Comparison of ENCODE assay signal across 26 cellular contexts in the genomic region with DNA sequence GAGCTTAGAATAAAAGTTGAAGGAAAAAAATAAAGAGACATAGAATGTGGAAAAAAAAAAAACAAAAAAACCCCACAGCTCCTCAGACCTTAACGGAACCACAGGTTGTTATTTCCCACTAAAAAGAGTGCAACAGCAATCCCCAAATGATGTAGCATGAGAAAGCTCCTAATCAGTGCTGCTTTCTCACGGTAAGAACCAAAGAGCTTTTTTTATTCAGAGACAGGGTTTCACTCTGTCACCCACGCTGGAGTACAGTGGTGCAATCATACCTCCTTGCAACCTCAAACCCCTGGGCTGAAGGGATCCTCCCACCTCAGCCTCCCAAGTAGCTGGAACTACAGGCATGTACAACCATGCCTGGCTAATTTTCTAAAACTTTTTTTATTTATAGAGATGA. TPM values are rescaled to one million over a fixed set of nuclear protein-coding genes. Genes with fewer than 3 reads are reported as not detected.
DNase-seq lines count a peak whose midpoint lies in the region; ATAC-seq and TF ChIP-seq lines count a peak whose summit lies in the region.
"Had no signal": no experiment of that assay in that cellular context is flagged by ENCODE, and none has a peak within 500 bp of the region (broad histone marks: within the 10 kb centered on the region; RNA-seq: fewer than 3 reads in every experiment).

No MANE protein-coding gene starts in this region.

- H3K4me3 ChIP-seq in CD4-positive, CD25-positive, alpha-beta regulatory T cell (ENCODE audit: low read depth, low read length), result no peak overlapping the region
- no peak overlapping the region for H3K4me3 ChIP-seq in stomach
- H3K4me3 ChIP-seq in gastroesophageal sphincter, result no peak overlapping the region
- H3K4me3 ChIP-seq: breast epithelium, left ventricle myocardium inferior, psoas muscle, sigmoid colon, thoracic aorta, vagina had no signal

- 78 to 94% (median 89%) methylated on average over 3 of the region's 3 CpGs for WGBS in stomach, 5 donors
- 81 to 93% methylated on average over 3 of the region's 3 CpGs for WGBS in gastroesophageal sphincter (ENCODE audit: low coverage in 1 of 2), 2 donors

- TF ChIP-seq EP300 in stomach (IDR thresholded peaks at IDR 0.05), result no peak
- TF ChIP-seq EP300 in gastroesophageal sphincter (IDR thresholded peaks at IDR 0.05), result no peak

- no peak overlapping the region for H3K27ac ChIP-seq in CD4-positive, CD25-positive, alpha-beta regulatory T cell (ENCODE audit: insufficient read depth, low read length, poor library complexity, severe bottlenecking)
- no peak overlapping the region for H3K27ac ChIP-seq in stomach
- no peak overlapping the region for H3K27ac ChIP-seq in gastroesophageal sphincter
- H3K27ac ChIP-seq: breast epithelium, epithelial cell of prostate, KMS-11, left ventricle myocardium inferior, psoas muscle, sigmoid colon, thoracic aorta, vagina had no signal

- H3K27ac Mint-ChIP-seq in activated CD4-positive, alpha-beta T cell treated with anti-CD3 and anti-CD28 coated beads, Interleukin-2, amount 10 ng/mL, durations not matched to agents 24 days and 14 days, result peak overlapping the region; percentile 36
- H3K27ac Mint-ChIP-seq in CD4-positive, CD25-positive, alpha-beta regulatory T cell, result peak overlapping the region; percentile 79 to 84 (median 81)
- peak overlapping the region; percentile 8 for H3K27ac Mint-ChIP-seq in activated naive CD8-positive, alpha-beta T cell treated with anti-CD3 and anti-CD28 coated beads, Interleukin-2, amount 50 U/mL, for 24 hours
- H3K27ac Mint-ChIP-seq: activated T-helper 1 cell treated with anti-CD3 and anti-CD28 coated beads, Interleukin-12 subunit alpha, Interleukin-12 subunit beta, Interleukin-2, Interleukin-4 antibody, amounts not matched to agents 30 ng/mL and 10 ng/mL and 1 ng/mL, durations not matched to agents 14 hours and 24 hours and 36 hours; WTC11 had no signal

- peaks cover 38% of the 10 kb centered on the region for H3K36me3 Mint-ChIP-seq in activated CD4-positive, alpha-beta T cell treated with anti-CD3 and anti-CD28 coated beads, Interleukin-2, amount 10 ng/mL, durations not matched to agents 24 days and 14 days (ENCODE audit: low read depth)
- H3K36me3 Mint-ChIP-seq in CD4-positive, CD25-positive, alpha-beta regulatory T cell, result peaks cover 28% of the 10 kb centered on the region
- H3K36me3 Mint-ChIP-seq in activated naive CD8-positive, alpha-beta T cell treated with anti-CD3 and anti-CD28 coated beads, Interleukin-2, amount 50 U/mL, for 24 hours (ENCODE audit: low read depth), result peaks cover 35% of the 10 kb centered on the region

- TF ChIP-seq POLR2A in stomach (IDR thresholded peaks at IDR 0.05) (no peak), gastroesophageal sphincter (IDR thresholded peaks at IDR 0.05) (no peak)

- peaks cover 28% of the 10 kb centered on the region for H3K4me1 Mint-ChIP-seq in activated CD4-positive, alpha-beta T cell treated with anti-CD3 and anti-CD28 coated beads, Interleukin-2, amount 10 ng/mL, durations not matched to agents 24 days and 14 days
- peaks cover 29 to 54% (median 36%) of the 10 kb centered on the region in 4 donors for H3K4me1 Mint-ChIP-seq in CD4-positive, CD25-positive, alpha-beta regulatory T cell
- peaks cover 53% of the 10 kb centered on the region for H3K4me1 Mint-ChIP-seq in activated naive CD8-positive, alpha-beta T cell treated with anti-CD3 and anti-CD28 coated beads, Interleukin-2, amount 50 U/mL, for 24 hours
- H3K4me1 Mint-ChIP-seq: WTC11 had no signal

- peaks cover 27% of the 10 kb centered on the region for H3K36me3 ChIP-seq in CD4-positive, CD25-positive, alpha-beta regulatory T cell (ENCODE audit: control insufficient read depth, insufficient read depth, low read length)
- H3K36me3 ChIP-seq in stomach (peaks cover 11 to 55% (median 49%) of the 10 kb centered on the region in 4 donors), gastroesophageal sphincter (peaks cover 0 to 53% of the 10 kb centered on the region in 2 donors)
- H3K36me3 ChIP-seq: breast epithelium had no signal

- no peaks in the 10 kb centered on the region for H3K9me3 ChIP-seq in CD4-positive, CD25-positive, alpha-beta regulatory T cell (ENCODE audit: control insufficient read depth in 2 of 2, low read length in 2 of 2)
- H3K9me3 ChIP-seq in stomach (no peaks in the 10 kb centered on the region), gastroesophageal sphincter (no peaks in the 10 kb centered on the region)
- H3K9me3 ChIP-seq: breast epithelium, left ventricle myocardium inferior, psoas muscle, sigmoid colon, thoracic aorta, vagina had no signal

- intact Hi-C loops in activated CD4-positive, alpha-beta T cell treated with anti-CD3 and anti-CD28 coated beads, Interleukin-2, amount 10 ng/mL, durations not matched to agents 24 days and 14 days (cut with micrococcal nuclease), result no loop called here
- intact Hi-C loops in stomach (cut with DNase I; ENCODE audit: low total_unique reads), result no loop called here

- ATAC-seq in CD4-positive, CD25-positive, alpha-beta regulatory T cell (ENCODE audit: low read depth in 2 of 2), result no peak
- peak; percentile 69 for ATAC-seq in HG02885 (IDR thresholded peaks at IDR 0.05; ENCODE audit: poor library complexity, unreplicated experiment)
- peak; percentile 45 for ATAC-seq in activated naive CD8-positive, alpha-beta T cell treated with anti-CD3 and anti-CD28 coated beads, Interleukin-2, amount 50 U/mL, for 24 hours
- ATAC-seq in GM21825 (IDR thresholded peaks at IDR 0.05; ENCODE audit: unreplicated experiment), result no peak
- no peak for ATAC-seq in gastroesophageal sphincter
- ATAC-seq: psoas muscle, WTC11 had no signal

- TF ChIP-seq CTCF in stomach (IDR thresholded peaks at IDR 0.05) (no peak), gastroesophageal sphincter (IDR thresholded peaks at IDR 0.05) (no peak)

- H3K4me1 ChIP-seq in CD4-positive, CD25-positive, alpha-beta regulatory T cell (ENCODE audit: control insufficient read depth, insufficient read depth, low read length, poor library complexity, severe bottlenecking), result peaks cover 13% of the 10 kb centered on the region
- H3K4me1 ChIP-seq in stomach (no peaks in the 10 kb centered on the region), gastroesophageal sphincter (no peaks in the 10 kb centered on the region)
- H3K4me1 ChIP-seq: breast epithelium, psoas muscle, sigmoid colon, vagina had no signal

- no peak for DNase-seq in activated CD4-positive, alpha-beta T cell treated with anti-CD3 and anti-CD28 coated beads, Interleukin-2, amount 10 ng/mL, durations not matched to agents 24 days and 14 days
- no peak for DNase-seq in activated CD4-positive, alpha-beta T cell treated with anti-CD3 and anti-CD28 coated beads, Interleukin-2, amount 50 U/mL, for 1 hour
- DNase-seq in CD4-positive, CD25-positive, alpha-beta regulatory T cell, result no peak
- DNase-seq in activated naive CD8-positive, alpha-beta T cell treated with anti-CD3 and anti-CD28 coated beads, Interleukin-2, amount 50 U/mL, for 24 hours, result no peak
- DNase-seq in stomach, result no peak
- DNase-seq: amygdala, H9, islet precursor cell, left ventricle myocardium inferior, NCI-H1436, NCI-H446, NCI-H774, nucleus accumbens, psoas muscle, SIG-M5, sigmoid colon had no signal

- H3K27me3 ChIP-seq in CD4-positive, CD25-positive, alpha-beta regulatory T cell (ENCODE audit: control insufficient read depth, insufficient read depth, low read length), result no peaks in the 10 kb centered on the region
- H3K27me3 ChIP-seq in stomach, result no peaks in the 10 kb centered on the region
- no peaks in the 10 kb centered on the region for H3K27me3 ChIP-seq in gastroesophageal sphincter
- H3K27me3 ChIP-seq: breast epithelium, sigmoid colon, vagina had no signal

- no peaks in the 10 kb centered on the region for H3K27me3 Mint-ChIP-seq in activated CD4-positive, alpha-beta T cell treated with anti-CD3 and anti-CD28 coated beads, Interleukin-2, amount 10 ng/mL, durations not matched to agents 24 days and 14 days
- no peaks in the 10 kb centered on the region for H3K27me3 Mint-ChIP-seq in CD4-positive, CD25-positive, alpha-beta regulatory T cell
- no peaks in the 10 kb centered on the region for H3K27me3 Mint-ChIP-seq in activated naive CD8-positive, alpha-beta T cell treated with anti-CD3 and anti-CD28 coated beads, Interleukin-2, amount 50 U/mL, for 24 hours

- no peaks in the 10 kb centered on the region for H3K9me3 Mint-ChIP-seq in activated CD4-positive, alpha-beta T cell treated with anti-CD3 and anti-CD28 coated beads, Interleukin-2, amount 10 ng/mL, durations not matched to agents 24 days and 14 days
- H3K9me3 Mint-ChIP-seq in CD4-positive, CD25-positive, alpha-beta regulatory T cell, result no peaks in the 10 kb centered on the region
- H3K9me3 Mint-ChIP-seq in activated naive CD8-positive, alpha-beta T cell treated with anti-CD3 and anti-CD28 coated beads, Interleukin-2, amount 50 U/mL, for 24 hours, result no peaks in the 10 kb centered on the region
- H3K9me3 Mint-ChIP-seq: activated T-helper 1 cell treated with anti-CD3 and anti-CD28 coated beads, Interleukin-12 subunit alpha, Interleukin-12 subunit beta, Interleukin-2, Interleukin-4 antibody, amounts not matched to agents 30 ng/mL and 10 ng/mL and 1 ng/mL, durations not matched to agents 14 hours and 24 hours and 36 hours; H9; WTC11 had no signal

- no peak overlapping the region for H3K4me3 Mint-ChIP-seq in activated CD4-positive, alpha-beta T cell treated with anti-CD3 and anti-CD28 coated beads, Interleukin-2, amount 10 ng/mL, durations not matched to agents 24 days and 14 days
- peak overlapping the region in 1 of 4 donors; percentile 17 for H3K4me3 Mint-ChIP-seq in CD4-positive, CD25-positive, alpha-beta regulatory T cell
- no peak overlapping the region for H3K4me3 Mint-ChIP-seq in activated naive CD8-positive, alpha-beta T cell treated with anti-CD3 and anti-CD28 coated beads, Interleukin-2, amount 50 U/mL, for 24 hours
- H3K4me3 Mint-ChIP-seq: activated T-helper 1 cell treated with anti-CD3 and anti-CD28 coated beads, Interleukin-12 subunit alpha, Interleukin-12 subunit beta, Interleukin-2, Interleukin-4 antibody, amounts not matched to agents 30 ng/mL and 10 ng/mL and 1 ng/mL, durations not matched to agents 14 hours and 24 hours and 36 hours; H9; WTC11 had no signal

RNA-seq across cellular contexts. Expression of a gene that starts 13.3 kb away (rescaled TPM):
- total RNA-seq in activated CD4-positive, alpha-beta T cell treated with anti-CD3 and anti-CD28 coated beads, Interleukin-2, amount 10 ng/mL, durations not matched to agents 24 days and 14 days, result 111 and 116 TPM in 2 replicates
- 67.6 TPM for total RNA-seq in CD4-positive, CD25-positive, alpha-beta regulatory T cell
- 100 to 1,000 TPM; 264 to 488 (median 327) TPM for polyA plus RNA-seq in CD4-positive, CD25-positive, alpha-beta regulatory T cell
- total RNA-seq in stomach (10 to 100 TPM; 20.4 to 82.8 (median 59.4) TPM), gastroesophageal sphincter (100 to 1,000 TPM; 113 to 135 (median 122) TPM)
- polyA plus RNA-seq in stomach, result 100 to 1,000 TPM; 118 to 142 (median 131) TPM

Comparison
In these comparisons a context has a peak if more than half of its experiments do, and no peak if none do; other contexts are left out.
1. H3K27ac Mint-ChIP-seq: peak in every context shown above with its lines; median percentile 81 in CD4-positive, CD25-positive, alpha-beta regulatory T cell; 36 in activated CD4-positive, alpha-beta T cell treated with anti-CD3 and anti-CD28 coated beads, Interleukin-2, amount 10 ng/mL, durations not matched to agents 24 days and 14 days; 8 in activated naive CD8-positive, alpha-beta T cell treated with anti-CD3 and anti-CD28 coated beads, Interleukin-2, amount 50 U/mL, for 24 hours.
2. ATAC-seq: peak in HG02885 (single experiment) and activated naive CD8-positive, alpha-beta T cell treated with anti-CD3 and anti-CD28 coated beads, Interleukin-2, amount 50 U/mL, for 24 hours (single experiment); none in CD4-positive, CD25-positive, alpha-beta regulatory T cell (0 of 2), GM21825 (single experiment) and gastroesophageal sphincter (single experiment).